ENCODE assay signal across 14 cellular contexts in genomic region chr7:137681657-137682562, GRCh38.
DNase-seq lines count a peak whose midpoint lies in the region; ATAC-seq and TF ChIP-seq lines count a peak whose summit lies in the region.
"Had no signal": no experiment of that assay in that cellular context is flagged by ENCODE, and none has a peak within 500 bp of the region (broad histone marks: within the 10 kb centered on the region; RNA-seq: fewer than 3 reads in every experiment).

No MANE protein-coding gene starts in this region.

- no peaks in the 10 kb centered on the region for H3K36me3 ChIP-seq in SK-N-SH (replicated peaks in 1 of 2; ENCODE audit: control insufficient read depth in 1 of 2, insufficient read depth in 2 of 2, low read length in 1 of 2)
- peaks cover 25% of the 10 kb centered on the region for H3K36me3 ChIP-seq in skeletal muscle satellite cell (ENCODE audit: insufficient read depth, low read length)
- H3K36me3 ChIP-seq in colonic mucosa, result no peaks in the 10 kb centered on the region

- DNase-seq in GM03348 (ENCODE audit: low spot score) (peak; percentile 76), SK-N-SH (no peak), fibroblast of gingiva (ENCODE audit: low read depth) (peak; percentile 76), colonic mucosa (no peak)
- DNase-seq: activated T-cell treated with anti-CD3 and anti-CD28 coated beads, Interleukin-2, amount 50 U/mL, for 1 hour; left cardiac atrium; NCI-H1092 treated with DMSO at 0.1 percent for 48 hours; NCI-H526 treated with DMSO at 0.1 percent for 48 hours; SHP77 treated with DMSO at 0.1 percent for 48 hours had no signal

- H3K27ac ChIP-seq in SK-N-SH (ENCODE audit: low read depth in 2 of 2, low read length in 1 of 2), result peak overlapping the region in 1 of 2 experiments; percentile 81; a peak in 2 of 4 replicates
- H3K27ac ChIP-seq in colonic mucosa, result no peak overlapping the region
- H3K27ac ChIP-seq: foreskin keratinocyte had no signal

- peak overlapping the region; percentile 5; the same call in 1 of the 2 replicates for H3K4me2 ChIP-seq in SK-N-SH
- peak overlapping the region; percentile 57 for H3K4me2 ChIP-seq in skeletal muscle satellite cell (ENCODE audit: low read length)

- H3K9me3 ChIP-seq in SK-N-SH (no peaks in the 10 kb centered on the region), skeletal muscle satellite cell (replicated peaks; ENCODE audit: low read length) (no peaks in the 10 kb centered on the region), colonic mucosa (no peaks in the 10 kb centered on the region)

- no peaks in the 10 kb centered on the region for H3K9me2 ChIP-seq in SK-N-SH

- CTCF ChIA-PET in SK-N-SH (lab: Yijun Ruan, JAX), result interaction anchor here (1.3 to 3.4 kb wide), 2 partner anchors 25 to 218 kb away, joined by 4 to 12 read pairs; no protein-coding TSS in a partner anchor

- H2AFZ ChIP-seq in SK-N-SH (ENCODE audit: low read depth), result 0 out of 2 replicates have a peak overlapping the region, but pooled peaks have one; percentile 25

- H3K9ac ChIP-seq in SK-N-SH (peak overlapping the region; percentile 33; the same call in 1 of the 2 replicates), skeletal muscle satellite cell (ENCODE audit: low read depth, low read length) (peak overlapping the region; percentile 85), colonic mucosa (ENCODE audit: low read depth in 2 of 2, low read length in 2 of 2) (no peak overlapping the region)

- H3K4me1 ChIP-seq in SK-N-SH (ENCODE audit: control insufficient read depth in 1 of 2, insufficient read depth in 2 of 2, low read depth in 1 of 2, low read length in 1 of 2), result peaks cover 17 to 33% of the 10 kb centered on the region in 2 experiments; a peak in 3 of 4 replicates
- H3K4me1 ChIP-seq in skeletal muscle satellite cell (ENCODE audit: control insufficient read depth, insufficient read depth, low read length), result peaks cover 57% of the 10 kb centered on the region
- H3K4me1 ChIP-seq in colonic mucosa, result no peaks in the 10 kb centered on the region
- H3K4me1 ChIP-seq: foreskin keratinocyte had no signal

- TF ChIP-seq RAD21 in SK-N-SH (IDR thresholded peaks at IDR 0.05; ENCODE audit: low read length), result no peak

- POLR2A ChIA-PET in SK-N-SH (lab: Yijun Ruan, JAX), result no interaction called here

- ATAC-seq in GM19463 (IDR thresholded peaks at IDR 0.05; ENCODE audit: unreplicated experiment) (no peak), GM21576 (IDR thresholded peaks at IDR 0.05; ENCODE audit: unreplicated experiment) (no peak), HG02840 (IDR thresholded peaks at IDR 0.05; ENCODE audit: low FRiP score, unreplicated experiment) (no peak)
- ATAC-seq: foreskin keratinocyte had no signal

- peaks cover 15% of the 10 kb centered on the region for H3F3A ChIP-seq in SK-N-SH (replicated peaks; ENCODE audit: insufficient read depth)

- 64% methylated on average over 7 of the region's 7 CpGs for WGBS in SK-N-SH (ENCODE audit: low lambda C conversion rate)

- no peaks in the 10 kb centered on the region for H3K79me2 ChIP-seq in SK-N-SH (ENCODE audit: insufficient read depth)

- H4K20me1 ChIP-seq in SK-N-SH (ENCODE audit: insufficient read depth), result no peaks in the 10 kb centered on the region

- H3K4me3 ChIP-seq in SK-N-SH (ENCODE audit: low read depth in 2 of 2, low read length in 1 of 2) (no peak overlapping the region), skeletal muscle satellite cell (ENCODE audit: low read length) (peak overlapping the region; percentile 23), colonic mucosa (no peak overlapping the region)

- peak in 1 of 2 experiments; percentile 34; a peak in 1 of 4 replicates for TF ChIP-seq EP300 in SK-N-SH (IDR thresholded peaks at IDR 0.05; ENCODE audit: borderline replicate concordance in 1 of 2, low read depth in 1 of 2, low read length in 1 of 2)

- intact Hi-C loops in colonic mucosa (cut with DNase I), result no loop called here

- TF ChIP-seq CTCF in SK-N-SH (IDR thresholded peaks at IDR 0.05), result no peak
- TF ChIP-seq CTCF in colonic mucosa (IDR thresholded peaks at IDR 0.05), result no peak

- H3K27me3 ChIP-seq in SK-N-SH (ENCODE audit: insufficient read depth) (no peaks in the 10 kb centered on the region), skeletal muscle satellite cell (ENCODE audit: control insufficient read depth, insufficient read depth, low read length) (no peaks in the 10 kb centered on the region), colonic mucosa (no peaks in the 10 kb centered on the region)
- H3K27me3 ChIP-seq: foreskin keratinocyte had no signal

TF ChIP-seq in SK-N-SH, 30 proteins besides CTCF, POLR2A, EP300 and RAD21:
- peak; percentile 64 for TF ChIP-seq JUND (IDR thresholded peaks at IDR 0.05)
- no peak for TF ChIP-seq GABPA (IDR thresholded peaks at IDR 0.05; ENCODE audit: low read depth)
- TF ChIP-seq FOSL2 (IDR thresholded peaks at IDR 0.05; ENCODE audit: borderline replicate concordance, low read depth), result peak; percentile 80; the same call in 1 of the 2 replicates
- 0 out of 2 replicates have a peak, but pooled peaks have one; percentile 4 for TF ChIP-seq NFIC (IDR thresholded peaks at IDR 0.05; ENCODE audit: borderline replicate concordance)
- TF ChIP-seq NRF1 (IDR thresholded peaks at IDR 0.05; ENCODE audit: low read depth, low read length), result no peak
- no peak for TF ChIP-seq YY1 (IDR thresholded peaks at IDR 0.05; ENCODE audit: low read depth)
- peak; percentile 78 for TF ChIP-seq PBX3 (IDR thresholded peaks at IDR 0.05)
- no peak for TF ChIP-seq MEF2A (IDR thresholded peaks at IDR 0.05; ENCODE audit: borderline replicate concordance, low read depth)

Comparison
In these comparisons a context has a peak if more than half of its experiments do, and no peak if none do; other contexts are left out.
1. DNase-seq: peak in GM03348 (single experiment) and fibroblast of gingiva (single experiment); none in SK-N-SH (single experiment) and colonic mucosa (single experiment).
2. H3K9ac ChIP-seq: peak in SK-N-SH (single experiment) and skeletal muscle satellite cell (single experiment); none in colonic mucosa (0 of 2).